ENCODE assay signal across 9 cellular contexts in genomic region chr14:76546426-76547221, GRCh38.
DNase-seq lines count a peak whose midpoint lies in the region; ATAC-seq and TF ChIP-seq lines count a peak whose summit lies in the region.
"Had no signal": no experiment of that assay in that cellular context is flagged by ENCODE, and none has a peak within 500 bp of the region (broad histone marks: within the 10 kb centered on the region; RNA-seq: fewer than 3 reads in every experiment).

No MANE protein-coding gene starts in this region.

- no peaks in the 10 kb centered on the region for H3K9me3 ChIP-seq in thyroid gland

- H3K4me3 ChIP-seq in thyroid gland (replicated peaks in 1 of 3), result no peak overlapping the region

- DNase-seq in COR-L47 (lab: John Stamatoyannopoulos, UW) (peak; percentile 20), GM20000 (ENCODE audit: low spot score) (peak; percentile 53), NOMO-1 (lab: John Stamatoyannopoulos, UW; ENCODE audit: unreplicated experiment in 2 of 2) (peak; percentile 20 to 42), thyroid gland (peak; percentile 21 to 37), GM19238 (ENCODE audit: insufficient read length, low spot score) (no peak), NCI-H146 (lab: John Stamatoyannopoulos, UW) (no peak), NCI-H2029 treated with DMSO at 0.1 percent for 48 hours (lab: John Stamatoyannopoulos, UW) (no peak)
- DNase-seq: left cardiac atrium had no signal

- no peaks in the 10 kb centered on the region for H3K36me3 ChIP-seq in thyroid gland

- WGBS in thyroid gland, 2 donors, result 61 to 63% methylated on average over 10 of the region's 10 CpGs

- peaks cover 0 to 8% of the 10 kb centered on the region in 2 donors for H3K4me1 ChIP-seq in thyroid gland

- no peak overlapping the region for H3K27ac ChIP-seq in thyroid gland

- ATAC-seq in esophagus mucosa, result peak; percentile 19

- no peak for TF ChIP-seq POLR2A in thyroid gland (IDR thresholded peaks at IDR 0.05)

- TF ChIP-seq CTCF in GM20000 (IDR thresholded peaks at IDR 0.05; ENCODE audit: extremely low read depth, missing control alignments) (peak; percentile 25), thyroid gland (IDR thresholded peaks at IDR 0.05) (peak in 5 of 6 experiments; percentile 44 to 57 (median 51))

- no peaks in the 10 kb centered on the region for H3K27me3 ChIP-seq in thyroid gland

- intact Hi-C loops in thyroid gland (cut with DNase I), result no loop called here

Comparison
In these comparisons a context has a peak if more than half of its experiments do, and no peak if none do; other contexts are left out.
1. DNase-seq: peak in COR-L47 (single experiment), GM20000 (single experiment), NOMO-1 (2 of 2) and thyroid gland (2 of 2); none in GM19238 (single experiment), NCI-H146 (single experiment) and NCI-H2029 treated with DMSO at 0.1 percent for 48 hours (single experiment).